ENCODE assay signal across 8 cellular contexts in the genomic region with DNA sequence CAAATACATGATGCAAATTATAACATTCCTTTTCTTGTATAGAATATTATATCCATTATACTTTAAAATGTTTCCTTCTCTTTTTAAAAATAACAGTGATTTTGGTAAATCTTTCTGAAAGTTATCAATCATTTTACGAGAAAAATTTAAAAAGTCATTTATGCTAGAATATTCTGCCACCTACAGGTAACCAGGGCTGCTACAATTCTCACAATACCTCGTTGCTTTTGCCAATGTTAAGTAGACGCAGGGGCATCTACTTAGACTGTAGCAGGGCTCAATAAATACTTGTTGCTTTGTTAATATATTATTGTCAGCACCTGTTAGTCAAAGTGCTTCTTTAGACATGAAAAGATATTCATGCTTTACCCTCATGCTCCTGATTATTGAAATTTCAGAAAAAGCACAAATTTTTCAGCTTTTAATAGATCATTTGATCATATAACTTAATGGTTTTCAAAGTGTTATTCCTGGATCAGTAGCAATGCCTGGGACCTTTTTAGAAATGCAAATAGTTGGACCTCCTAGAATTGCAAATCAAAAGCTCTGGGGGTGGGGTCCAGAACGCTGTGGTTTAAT.
DNase-seq lines count a peak whose midpoint lies in the region; ATAC-seq and TF ChIP-seq lines count a peak whose summit lies in the region.

No MANE protein-coding gene starts in this region.

- no peaks in the 10 kb centered on the region for H4K20me1 ChIP-seq in GM23248 (ENCODE audit: insufficient read depth)

- H3K4me3 ChIP-seq in GM23248, result no peak overlapping the region

- peak; percentile 72 for DNase-seq in GM23248
- DNase-seq in NCI-H748 (lab: John Stamatoyannopoulos, UW; ENCODE audit: unreplicated experiment), result peak; percentile 59
- no peak for DNase-seq in endothelial cell (ENCODE audit: low spot score)
- no peak for DNase-seq in osteocyte (ENCODE audit: extremely low spot score, unreplicated experiment)
- no peak for DNase-seq in T-helper 17 cell
- no peak for DNase-seq in stimulated activated naive CD8-positive, alpha-beta T cell treated with anti-CD3 and anti-CD28 coated beads, Interleukin-15, Interleukin-2, amounts not matched to agents 100 U/mL and 50 U/mL, for 24 hours
- no peak for DNase-seq in erythroblast (lab: John Stamatoyannopoulos, UW)

- no peaks in the 10 kb centered on the region for H3F3A ChIP-seq in GM23248 (ENCODE audit: insufficient read depth)

- no peaks in the 10 kb centered on the region for H3K27me3 ChIP-seq in GM23248 (replicated peaks; ENCODE audit: insufficient read depth)

- no peaks in the 10 kb centered on the region for H3K79me2 ChIP-seq in GM23248 (ENCODE audit: insufficient read depth)

- no peak overlapping the region for H2AFZ ChIP-seq in GM23248

- no peak overlapping the region for H3K9ac ChIP-seq in GM23248

- TF ChIP-seq POLR2A in erythroblast (IDR thresholded peaks at IDR 0.05; ENCODE audit: low read length), result no peak

- H3K9me3 ChIP-seq in GM23248 (ENCODE audit: low read depth) (no peaks in the 10 kb centered on the region), T-helper 17 cell (ENCODE audit: control insufficient read depth, low read length, poor library complexity, severe bottlenecking) (no peaks in the 10 kb centered on the region)

- H3K36me3 ChIP-seq in GM23248 (ENCODE audit: low read depth), result no peaks in the 10 kb centered on the region

- H3K4me1 Mint-ChIP-seq in endothelial cell (ENCODE audit: unreplicated experiment), result no peaks in the 10 kb centered on the region
- H3K4me1 Mint-ChIP-seq in osteocyte (ENCODE audit: unreplicated experiment), result no peaks in the 10 kb centered on the region
- no peaks in the 10 kb centered on the region for H3K4me1 Mint-ChIP-seq in T-helper 17 cell

- 27% methylated on average over 4 of the region's 4 CpGs for WGBS in GM23248 (ENCODE audit: low coverage in 1 of 2, low lambda C conversion rate in 2 of 2, missing lambda C conversion rate in 2 of 2), 2 experiments

- H3K27ac Mint-ChIP-seq in endothelial cell (ENCODE audit: unreplicated experiment), result no peak overlapping the region
- no peak overlapping the region for H3K27ac Mint-ChIP-seq in osteocyte (ENCODE audit: unreplicated experiment)
- no peak overlapping the region for H3K27ac Mint-ChIP-seq in T-helper 17 cell

- no peak for ATAC-seq in T-helper 17 cell
- ATAC-seq in stimulated activated naive CD8-positive, alpha-beta T cell treated with anti-CD3 and anti-CD28 coated beads, Interleukin-15, Interleukin-2, amounts not matched to agents 100 U/mL and 50 U/mL, for 24 hours, result no peak
- ATAC-seq in GM21529 (IDR thresholded peaks at IDR 0.05; ENCODE audit: unreplicated experiment), result no peak

- H3K4me2 ChIP-seq in GM23248 (ENCODE audit: unreplicated experiment), result no peak overlapping the region

- no peaks in the 10 kb centered on the region for H3K9me2 ChIP-seq in GM23248 (ENCODE audit: insufficient read depth)

- H3K36me3 Mint-ChIP-seq in endothelial cell (ENCODE audit: low read depth, unreplicated experiment) (no peaks in the 10 kb centered on the region), osteocyte (ENCODE audit: unreplicated experiment) (peaks cover 3% of the 10 kb centered on the region), T-helper 17 cell (ENCODE audit: low read depth) (no peaks in the 10 kb centered on the region)

- no peaks in the 10 kb centered on the region for H3K27me3 Mint-ChIP-seq in endothelial cell (ENCODE audit: unreplicated experiment)
- peaks cover 18% of the 10 kb centered on the region for H3K27me3 Mint-ChIP-seq in osteocyte (ENCODE audit: unreplicated experiment)
- H3K27me3 Mint-ChIP-seq in T-helper 17 cell, result no peaks in the 10 kb centered on the region

- no peak overlapping the region for H3K4me3 Mint-ChIP-seq in endothelial cell (ENCODE audit: unreplicated experiment)
- H3K4me3 Mint-ChIP-seq in osteocyte (ENCODE audit: unreplicated experiment), result no peak overlapping the region
- no peak overlapping the region for H3K4me3 Mint-ChIP-seq in T-helper 17 cell

- TF ChIP-seq CTCF in endothelial cell (IDR thresholded peaks at IDR 0.05; ENCODE audit: unreplicated experiment) (peak; percentile 68), osteocyte (IDR thresholded peaks at IDR 0.05) (peak; percentile 82)

- in situ Hi-C loops in GM23248 (cut with MboI), result loop anchor here (10.0 to 25.0 kb wide), 3 partner anchors 233 to 736 kb away; no protein-coding TSS in a partner anchor

- H3K9me3 Mint-ChIP-seq in endothelial cell (ENCODE audit: unreplicated experiment) (no peaks in the 10 kb centered on the region), osteocyte (ENCODE audit: unreplicated experiment) (no peaks in the 10 kb centered on the region)

- H3K27ac ChIP-seq in GM23248, result no peak overlapping the region

- no peaks in the 10 kb centered on the region for H3K4me1 ChIP-seq in GM23248 (ENCODE audit: insufficient read depth)

Comparison
In these comparisons a context has a peak if more than half of its experiments do, and no peak if none do; other contexts are left out.
1. DNase-seq: peak in GM23248 (single experiment) and NCI-H748 (single experiment); none in endothelial cell (single experiment), osteocyte (single experiment), T-helper 17 cell (0 of 3), stimulated activated naive CD8-positive, alpha-beta T cell treated with anti-CD3 and anti-CD28 coated beads, Interleukin-15, Interleukin-2, amounts not matched to agents 100 U/mL and 50 U/mL, for 24 hours (single experiment) and erythroblast (0 of 2).